1 cellular context compared by ENCODE assay signal in the genomic region with DNA sequence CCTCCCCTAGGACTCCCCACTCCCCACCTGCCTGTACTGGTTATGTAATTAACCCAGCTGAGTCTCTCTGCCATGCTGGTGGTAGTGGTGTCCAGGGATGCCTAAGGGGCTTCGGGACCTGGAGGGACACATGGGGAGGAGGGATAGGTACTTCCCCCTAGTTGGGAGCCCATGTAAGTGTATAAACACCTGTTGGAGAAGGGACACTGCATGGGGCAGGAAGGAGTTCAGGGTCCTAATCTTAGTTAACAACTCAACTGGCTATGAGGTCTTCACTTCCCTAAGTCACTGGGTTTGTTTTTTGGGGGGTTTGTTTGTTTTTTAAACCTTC.
TF ChIP-seq lines count a peak whose summit lies in the region.

No MANE protein-coding gene starts in this region.

TF ChIP-seq in H1, 55 proteins besides CTCF, POLR2A, EP300 and RAD21:
- no peak for TF ChIP-seq BCL11A (IDR thresholded peaks at IDR 0.05; ENCODE audit: low read depth in 2 of 2, low read length in 2 of 2)
- no peak for TF ChIP-seq E2F6 (IDR thresholded peaks at IDR 0.05)
- TF ChIP-seq SIRT6 (IDR thresholded peaks at IDR 0.05; ENCODE audit: low read length): no peak
- TF ChIP-seq GTF2F1 (IDR thresholded peaks at IDR 0.05; ENCODE audit: borderline replicate concordance, low read depth, low read length): no peak
- TF ChIP-seq USF2 (IDR thresholded peaks at IDR 0.05; ENCODE audit: low read length): no peak
- no peak for TF ChIP-seq CTBP2 (IDR thresholded peaks at IDR 0.05; ENCODE audit: borderline replicate concordance, insufficient read depth, insufficient read length, low read length)
- TF ChIP-seq TAF7 (optimal IDR thresholded peaks at IDR 0.05; ENCODE audit: borderline replicate concordance, low read depth, low read length): no peak
- no peak for TF ChIP-seq NRF1 (IDR thresholded peaks at IDR 0.05; ENCODE audit: low read depth, low read length)
- TF ChIP-seq KDM4A (IDR thresholded peaks at IDR 0.05; ENCODE audit: low read depth, low read length, severe bottlenecking): no peak
- no peak for TF ChIP-seq TBP (IDR thresholded peaks at IDR 0.05; ENCODE audit: low read depth, low read length)
- no peak for TF ChIP-seq MAX (IDR thresholded peaks at IDR 0.05)
- TF ChIP-seq JUN (IDR thresholded peaks at IDR 0.05; ENCODE audit: low read depth, low read length): no peak
- TF ChIP-seq, protein P1, sequence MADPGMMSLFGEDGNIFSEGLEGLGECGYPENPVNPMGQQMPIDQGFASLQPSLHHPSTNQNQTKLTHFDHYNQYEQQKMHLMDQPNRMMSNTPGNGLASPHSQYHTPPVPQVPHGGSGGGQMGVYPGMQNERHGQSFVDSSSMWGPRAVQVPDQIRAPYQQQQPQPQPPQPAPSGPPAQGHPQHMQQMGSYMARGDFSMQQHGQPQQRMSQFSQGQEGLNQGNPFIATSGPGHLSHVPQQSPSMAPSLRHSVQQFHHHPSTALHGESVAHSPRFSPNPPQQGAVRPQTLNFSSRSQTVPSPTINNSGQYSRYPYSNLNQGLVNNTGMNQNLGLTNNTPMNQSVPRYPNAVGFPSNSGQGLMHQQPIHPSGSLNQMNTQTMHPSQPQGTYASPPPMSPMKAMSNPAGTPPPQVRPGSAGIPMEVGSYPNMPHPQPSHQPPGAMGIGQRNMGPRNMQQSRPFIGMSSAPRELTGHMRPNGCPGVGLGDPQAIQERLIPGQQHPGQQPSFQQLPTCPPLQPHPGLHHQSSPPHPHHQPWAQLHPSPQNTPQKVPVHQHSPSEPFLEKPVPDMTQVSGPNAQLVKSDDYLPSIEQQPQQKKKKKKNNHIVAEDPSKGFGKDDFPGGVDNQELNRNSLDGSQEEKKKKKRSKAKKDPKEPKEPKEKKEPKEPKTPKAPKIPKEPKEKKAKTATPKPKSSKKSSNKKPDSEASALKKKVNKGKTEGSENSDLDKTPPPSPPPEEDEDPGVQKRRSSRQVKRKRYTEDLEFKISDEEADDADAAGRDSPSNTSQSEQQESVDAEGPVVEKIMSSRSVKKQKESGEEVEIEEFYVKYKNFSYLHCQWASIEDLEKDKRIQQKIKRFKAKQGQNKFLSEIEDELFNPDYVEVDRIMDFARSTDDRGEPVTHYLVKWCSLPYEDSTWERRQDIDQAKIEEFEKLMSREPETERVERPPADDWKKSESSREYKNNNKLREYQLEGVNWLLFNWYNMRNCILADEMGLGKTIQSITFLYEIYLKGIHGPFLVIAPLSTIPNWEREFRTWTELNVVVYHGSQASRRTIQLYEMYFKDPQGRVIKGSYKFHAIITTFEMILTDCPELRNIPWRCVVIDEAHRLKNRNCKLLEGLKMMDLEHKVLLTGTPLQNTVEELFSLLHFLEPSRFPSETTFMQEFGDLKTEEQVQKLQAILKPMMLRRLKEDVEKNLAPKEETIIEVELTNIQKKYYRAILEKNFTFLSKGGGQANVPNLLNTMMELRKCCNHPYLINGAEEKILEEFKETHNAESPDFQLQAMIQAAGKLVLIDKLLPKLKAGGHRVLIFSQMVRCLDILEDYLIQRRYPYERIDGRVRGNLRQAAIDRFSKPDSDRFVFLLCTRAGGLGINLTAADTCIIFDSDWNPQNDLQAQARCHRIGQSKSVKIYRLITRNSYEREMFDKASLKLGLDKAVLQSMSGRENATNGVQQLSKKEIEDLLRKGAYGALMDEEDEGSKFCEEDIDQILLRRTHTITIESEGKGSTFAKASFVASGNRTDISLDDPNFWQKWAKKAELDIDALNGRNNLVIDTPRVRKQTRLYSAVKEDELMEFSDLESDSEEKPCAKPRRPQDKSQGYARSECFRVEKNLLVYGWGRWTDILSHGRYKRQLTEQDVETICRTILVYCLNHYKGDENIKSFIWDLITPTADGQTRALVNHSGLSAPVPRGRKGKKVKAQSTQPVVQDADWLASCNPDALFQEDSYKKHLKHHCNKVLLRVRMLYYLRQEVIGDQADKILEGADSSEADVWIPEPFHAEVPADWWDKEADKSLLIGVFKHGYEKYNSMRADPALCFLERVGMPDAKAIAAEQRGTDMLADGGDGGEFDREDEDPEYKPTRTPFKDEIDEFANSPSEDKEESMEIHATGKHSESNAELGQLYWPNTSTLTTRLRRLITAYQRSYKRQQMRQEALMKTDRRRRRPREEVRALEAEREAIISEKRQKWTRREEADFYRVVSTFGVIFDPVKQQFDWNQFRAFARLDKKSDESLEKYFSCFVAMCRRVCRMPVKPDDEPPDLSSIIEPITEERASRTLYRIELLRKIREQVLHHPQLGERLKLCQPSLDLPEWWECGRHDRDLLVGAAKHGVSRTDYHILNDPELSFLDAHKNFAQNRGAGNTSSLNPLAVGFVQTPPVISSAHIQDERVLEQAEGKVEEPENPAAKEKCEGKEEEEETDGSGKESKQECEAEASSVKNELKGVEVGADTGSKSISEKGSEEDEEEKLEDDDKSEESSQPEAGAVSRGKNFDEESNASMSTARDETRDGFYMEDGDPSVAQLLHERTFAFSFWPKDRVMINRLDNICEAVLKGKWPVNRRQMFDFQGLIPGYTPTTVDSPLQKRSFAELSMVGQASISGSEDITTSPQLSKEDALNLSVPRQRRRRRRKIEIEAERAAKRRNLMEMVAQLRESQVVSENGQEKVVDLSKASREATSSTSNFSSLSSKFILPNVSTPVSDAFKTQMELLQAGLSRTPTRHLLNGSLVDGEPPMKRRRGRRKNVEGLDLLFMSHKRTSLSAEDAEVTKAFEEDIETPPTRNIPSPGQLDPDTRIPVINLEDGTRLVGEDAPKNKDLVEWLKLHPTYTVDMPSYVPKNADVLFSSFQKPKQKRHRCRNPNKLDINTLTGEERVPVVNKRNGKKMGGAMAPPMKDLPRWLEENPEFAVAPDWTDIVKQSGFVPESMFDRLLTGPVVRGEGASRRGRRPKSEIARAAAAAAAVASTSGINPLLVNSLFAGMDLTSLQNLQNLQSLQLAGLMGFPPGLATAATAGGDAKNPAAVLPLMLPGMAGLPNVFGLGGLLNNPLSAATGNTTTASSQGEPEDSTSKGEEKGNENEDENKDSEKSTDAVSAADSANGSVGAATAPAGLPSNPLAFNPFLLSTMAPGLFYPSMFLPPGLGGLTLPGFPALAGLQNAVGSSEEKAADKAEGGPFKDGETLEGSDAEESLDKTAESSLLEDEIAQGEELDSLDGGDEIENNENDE (IDR thresholded peaks at IDR 0.05; ENCODE audit: insufficient replicate concordance, low read length): no peak
- no peak for TF ChIP-seq GABPA (IDR thresholded peaks at IDR 0.05; ENCODE audit: borderline replicate concordance, insufficient read depth, low read length)
- no peak for TF ChIP-seq JUND (IDR thresholded peaks at IDR 0.05; ENCODE audit: low read length)
- TF ChIP-seq CBX8 (IDR thresholded peaks at IDR 0.05; ENCODE audit: borderline replicate concordance, low read depth, low read length): no peak
